Comparison of ENCODE assay signal across 2 cellular contexts in genomic region chr3:140391041-140391440, GRCh38.
TF ChIP-seq lines count a peak whose summit lies in the region.

No MANE protein-coding gene starts in this region.

TF ChIP-seq in SK-N-SH, 30 proteins besides CTCF, POLR2A, EP300 and RAD21 (continued from another document):
- TF ChIP-seq ZBTB33 (IDR thresholded peaks at IDR 0.05; ENCODE audit: borderline replicate concordance, low read depth), result no peak
- TF ChIP-seq FOXM1 (IDR thresholded peaks at IDR 0.05; ENCODE audit: low read depth), result no peak
- TF ChIP-seq ELF1 (IDR thresholded peaks at IDR 0.05), result no peak
- no peak for TF ChIP-seq REST (IDR thresholded peaks at IDR 0.05; ENCODE audit: low read depth, low read length)
- TF ChIP-seq TCF12 (IDR thresholded peaks at IDR 0.05), result no peak
- TF ChIP-seq GATA2 (CRISPR knock-in tag; IDR thresholded peaks at IDR 0.05), result no peak
- TF ChIP-seq SMC3 (IDR thresholded peaks at IDR 0.05; ENCODE audit: low read depth, low read length), result no peak
- no peak for TF ChIP-seq USF1 (IDR thresholded peaks at IDR 0.05; ENCODE audit: borderline replicate concordance, low read depth)
- no peak for TF ChIP-seq MEF2A (IDR thresholded peaks at IDR 0.05; ENCODE audit: borderline replicate concordance, low read depth)
- TF ChIP-seq NFIC (IDR thresholded peaks at IDR 0.05; ENCODE audit: borderline replicate concordance), result no peak
- no peak for TF ChIP-seq MAX (IDR thresholded peaks at IDR 0.05; ENCODE audit: low read depth)
- no peak for TF ChIP-seq IRF3 (IDR thresholded peaks at IDR 0.05; ENCODE audit: low read depth, low read length)
- TF ChIP-seq TEAD4 (IDR thresholded peaks at IDR 0.05; ENCODE audit: borderline replicate concordance, insufficient read depth), result no peak
- TF ChIP-seq PBX3 (IDR thresholded peaks at IDR 0.05), result no peak

TF ChIP-seq in SK-N-SH treated with all-trans-retinoic acid at 6 μM for 48 hours, 23 proteins besides CTCF, POLR2A, EP300 and RAD21 (continued from another document):
- TF ChIP-seq POU6F1 (CRISPR knock-in tag; IDR thresholded peaks at IDR 0.05; ENCODE audit: borderline replicate concordance, low read depth) (no peak), CSRNP3 (CRISPR knock-in tag; IDR thresholded peaks at IDR 0.05) (no peak), ZNF70 (CRISPR knock-in tag; IDR thresholded peaks at IDR 0.05) (no peak)
TF ChIP-seq in SK-N-SH treated with all-trans-retinoic acid at 6 μM for 48 hours: peak in this region for 0.
